In genomic region chr6:15818044-15818443, GRCh38 we compare ENCODE assay signal across 5 cellular contexts.
"Had no signal": no experiment of that assay in that cellular context is flagged by ENCODE, and none has a peak within 500 bp of the region (broad histone marks: within the 10 kb centered on the region; RNA-seq: fewer than 3 reads in every experiment).

No MANE protein-coding gene starts in this region.

- H3K4me3 ChIP-seq: GM23248, K562 had no signal

- H3K27ac ChIP-seq: GM23248 had no signal

- DNase-seq: GM23248, HCEC 1CT, IMR-90, KG1 had no signal

- H3K9ac ChIP-seq: GM23248 had no signal

- ATAC-seq: K562 had no signal

- H2AFZ ChIP-seq: GM23248 had no signal
